Comparison of ENCODE assay signal across 18 cellular contexts in the genomic region with DNA sequence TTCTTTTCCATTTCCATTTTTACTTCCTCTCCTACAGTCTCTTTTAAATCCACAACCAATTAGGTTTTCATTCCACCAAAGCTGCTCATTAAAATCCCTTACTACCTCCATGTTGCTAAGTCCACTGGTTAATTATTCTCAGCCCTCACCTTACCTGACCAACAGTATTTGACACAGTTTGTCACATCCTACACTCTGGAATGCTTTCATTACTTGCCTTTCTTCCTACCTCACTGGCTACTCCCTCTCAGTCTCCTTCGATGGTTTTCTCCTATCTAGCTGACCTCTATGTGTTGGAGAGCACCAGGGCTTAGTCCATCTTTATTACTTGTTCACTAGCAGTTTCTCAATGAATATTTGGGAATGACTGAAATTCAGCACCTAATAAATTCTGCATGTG.
DNase-seq lines count a peak whose midpoint lies in the region; ATAC-seq, FAIRE-seq and TF ChIP-seq lines count a peak whose summit lies in the region.
"Had no signal": no experiment of that assay in that cellular context is flagged by ENCODE, and none has a peak within 500 bp of the region (broad histone marks: within the 10 kb centered on the region; RNA-seq: fewer than 3 reads in every experiment).

No MANE protein-coding gene starts in this region.

- H3K27me3 Mint-ChIP-seq in GM23338 (ENCODE audit: insufficient read depth, low read depth, poor library complexity) (no peaks in the 10 kb centered on the region), glutamatergic neuron (ENCODE audit: unreplicated experiment) (no peaks in the 10 kb centered on the region)
- H3K27me3 Mint-ChIP-seq: CD8-positive, alpha-beta memory T cell had no signal

- H3K27ac ChIP-seq in GM23338 (ENCODE audit: low read depth), result peak overlapping the region; percentile 86
- H3K27ac ChIP-seq: KMS-11 had no signal

- no peaks in the 10 kb centered on the region; the same call in 1 of the 2 replicates for H3K9me2 ChIP-seq in GM23338 (ENCODE audit: insufficient read depth)

- H3K4me1 Mint-ChIP-seq in GM23338, result peaks cover 21% of the 10 kb centered on the region
- no peaks in the 10 kb centered on the region for H3K4me1 Mint-ChIP-seq in glutamatergic neuron (ENCODE audit: low read depth, unreplicated experiment)
- H3K4me1 Mint-ChIP-seq: CD8-positive, alpha-beta memory T cell had no signal

- DNase-seq in GM23338 (ENCODE audit: low spot score), result no peak
- DNase-seq in RCC 7860 (ENCODE audit: low spot score), result peak; percentile 39
- no peak for DNase-seq in glutamatergic neuron
- peak; percentile 0 for DNase-seq in pons (ENCODE audit: low spot score)
- no peak for DNase-seq in NCI-H345 treated with DMSO at 0.1 percent for 48 hours (lab: John Stamatoyannopoulos, UW; ENCODE audit: unreplicated experiment)
- no peak for DNase-seq in stimulated activated CD4-positive, alpha-beta T cell treated with anti-CD3 and anti-CD28 coated beads, Interleukin-12 subunit alpha, Interleukin-12 subunit beta, amount 100 ng/mL, for 4 hours
- DNase-seq: C1 segment of cervical spinal cord; CD8-positive, alpha-beta memory T cell; DMS79; NCI-H1417 treated with DMSO at 0.1 percent for 48 hours; NCI-H187 treated with DMSO at 0.1 percent for 48 hours; NCI-H226; NCI-H524 treated with DMSO at 0.1 percent for 48 hours; RPMI8226 had no signal

- peak overlapping the region; percentile 45 for H3K27ac Mint-ChIP-seq in GM23338
- H3K27ac Mint-ChIP-seq in glutamatergic neuron (ENCODE audit: unreplicated experiment), result peak overlapping the region; percentile 13
- H3K27ac Mint-ChIP-seq: CD8-positive, alpha-beta memory T cell had no signal

- H3F3A ChIP-seq in GM23338 (replicated peaks; ENCODE audit: low read depth), result no peaks in the 10 kb centered on the region

- peak overlapping the region; percentile 57; the same call in 1 of the 2 replicates for H3K4me2 ChIP-seq in GM23338
- H3K4me2 ChIP-seq: KMS-11 had no signal

- H2AFZ ChIP-seq in GM23338, result no peak overlapping the region

- no peak overlapping the region for H3K4me3 ChIP-seq in GM23338

- no peaks in the 10 kb centered on the region for H3K27me3 ChIP-seq in GM23338 (ENCODE audit: insufficient read depth)

- peaks cover 13% of the 10 kb centered on the region for H3K36me3 Mint-ChIP-seq in GM23338 (ENCODE audit: low read depth)
- peaks cover 9% of the 10 kb centered on the region for H3K36me3 Mint-ChIP-seq in glutamatergic neuron (ENCODE audit: unreplicated experiment)

- ATAC-seq in GM23338, result peak; percentile 60
- ATAC-seq in GM19397 (IDR thresholded peaks at IDR 0.05; ENCODE audit: unreplicated experiment), result no peak
- no peak for ATAC-seq in HG03442 (IDR thresholded peaks at IDR 0.05; ENCODE audit: unreplicated experiment)
- ATAC-seq: HepG2 had no signal

- no peaks in the 10 kb centered on the region for H3K36me3 ChIP-seq in GM23338 (ENCODE audit: insufficient read depth)

- H3K4me1 ChIP-seq in GM23338 (ENCODE audit: insufficient read depth), result peaks cover 24% of the 10 kb centered on the region

- H3K9me3 Mint-ChIP-seq in GM23338 (peaks cover 3% of the 10 kb centered on the region), glutamatergic neuron (ENCODE audit: unreplicated experiment) (peaks cover 3% of the 10 kb centered on the region)

- no peak for TF ChIP-seq CTCF in GM23338 (conservative IDR thresholded peaks at IDR 0.05; ENCODE audit: low read depth in 2 of 2)
- TF ChIP-seq CTCF in glutamatergic neuron (IDR thresholded peaks at IDR 0.05; ENCODE audit: partially characterized antibody, unreplicated experiment), result no peak

- peak; percentile 72 for FAIRE-seq in RCC 7860 (lab: Jason Lieb, UNC)
- FAIRE-seq: HepG2 had no signal

- H3K79me2 ChIP-seq in GM23338 (replicated peaks; ENCODE audit: insufficient read depth), result no peaks in the 10 kb centered on the region

- no peak overlapping the region for H3K4me3 Mint-ChIP-seq in GM23338
- H3K4me3 Mint-ChIP-seq in glutamatergic neuron (ENCODE audit: unreplicated experiment), result no peak overlapping the region
- H3K4me3 Mint-ChIP-seq: CD8-positive, alpha-beta memory T cell had no signal

- no peaks in the 10 kb centered on the region for H4K20me1 ChIP-seq in GM23338 (replicated peaks; ENCODE audit: insufficient read depth)

TF ChIP-seq in GM23338, 12 proteins besides CTCF, POLR2A, EP300 and RAD21:
- TF ChIP-seq POLR2AphosphoS5 (IDR thresholded peaks at IDR 0.05; ENCODE audit: low read depth), result no peak

Comparison
In these comparisons a context has a peak if more than half of its experiments do, and no peak if none do; other contexts are left out.
1. DNase-seq: peak in RCC 7860 (single experiment) and pons (single experiment); none in GM23338 (single experiment), glutamatergic neuron (single experiment), NCI-H345 treated with DMSO at 0.1 percent for 48 hours (single experiment) and stimulated activated CD4-positive, alpha-beta T cell treated with anti-CD3 and anti-CD28 coated beads, Interleukin-12 subunit alpha, Interleukin-12 subunit beta, amount 100 ng/mL, for 4 hours (single experiment).